ENCODE assay signal across 9 cellular contexts in genomic region chr10:51698473-51699063, GRCh38. TPM values are rescaled to one million over a fixed set of nuclear protein-coding genes. Genes with fewer than 3 reads are reported as not detected.
DNase-seq lines count a peak whose midpoint lies in the region; ATAC-seq, FAIRE-seq and TF ChIP-seq lines count a peak whose summit lies in the region.
"Had no signal": no experiment of that assay in that cellular context is flagged by ENCODE, and none has a peak within 500 bp of the region (broad histone marks: within the 10 kb centered on the region; RNA-seq: fewer than 3 reads in every experiment).

No MANE protein-coding gene starts in this region.

- TF ChIP-seq CTCF in breast epithelium (IDR thresholded peaks at IDR 0.05) = no peak
- TF ChIP-seq CTCF in lung (IDR thresholded peaks at IDR 0.05; ENCODE audit: control extremely low read depth, extremely low read depth) = no peak
- TF ChIP-seq CTCF in upper lobe of right lung (IDR thresholded peaks at IDR 0.05) = no peak

- H3K9me3 Mint-ChIP-seq in activated T-cell treated with anti-CD3 and anti-CD28 coated beads, Interleukin-2, amount 50 U/mL, for 72 hours = no peaks in the 10 kb centered on the region

- H3K9me3 ChIP-seq in breast epithelium = no peaks in the 10 kb centered on the region
- no peaks in the 10 kb centered on the region for H3K9me3 ChIP-seq in lung (ENCODE audit: control insufficient read depth in 2 of 2, insufficient read depth in 1 of 2, low read length in 1 of 2)
- H3K9me3 ChIP-seq in upper lobe of right lung = no peaks in the 10 kb centered on the region

- peak overlapping the region; percentile 96 to 97 for H3K27ac ChIP-seq in breast epithelium
- H3K27ac ChIP-seq in lung (ENCODE audit: low read depth in 1 of 2, low read length in 1 of 2) = peak overlapping the region in 1 of 2 donors; percentile 99
- peak overlapping the region; percentile 99 for H3K27ac ChIP-seq in upper lobe of right lung

- H3K4me3 ChIP-seq in breast epithelium (peak overlapping the region; percentile 87 to 90 (median 88)), lung (peak overlapping the region; percentile 91), upper lobe of right lung (peak overlapping the region; percentile 88)

- H3K4me1 Mint-ChIP-seq in activated T-cell treated with anti-CD3 and anti-CD28 coated beads, Interleukin-2, amount 50 U/mL, for 72 hours (ENCODE audit: low read depth) = peaks cover 52% of the 10 kb centered on the region

- peaks cover 11 to 25% of the 10 kb centered on the region in 2 donors for H3K36me3 Mint-ChIP-seq in activated T-cell treated with anti-CD3 and anti-CD28 coated beads, Interleukin-2, amount 50 U/mL, for 72 hours (ENCODE audit: insufficient read depth in 2 of 2)

- no peak for TF ChIP-seq POLR2A in breast epithelium (IDR thresholded peaks at IDR 0.05)
- TF ChIP-seq POLR2A in GM12891 (IDR thresholded peaks at IDR 0.05; ENCODE audit: low read depth, low read length) = no peak

- DNase-seq in activated T-cell treated with anti-CD3 and anti-CD28 coated beads, Interleukin-2, amount 50 U/mL, for 72 hours = no peak
- DNase-seq in activated T-cell treated with anti-CD3 and anti-CD28 coated beads for 4 hours (no peak), breast epithelium (ENCODE audit: low spot score in 2 of 2) (no peak), lung (ENCODE audit: low spot score) (no peak), upper lobe of right lung (no peak), GM12891 (ENCODE audit: insufficient read length, low spot score) (no peak)
- DNase-seq: NCI-H187 treated with DMSO at 0.1 percent for 48 hours had no signal

- WGBS in lung, 2 donors = 85 to 89% methylated on average over 8 of the region's 8 CpGs

- FAIRE-seq in GM12891 (lab: Jason Lieb, UNC) = no peak

- H3K36me3 ChIP-seq in breast epithelium (no peaks in the 10 kb centered on the region), lung (ENCODE audit: control insufficient read depth in 2 of 2, insufficient read depth in 2 of 2, low read length in 2 of 2) (no peaks in the 10 kb centered on the region), upper lobe of right lung (peaks cover 6% of the 10 kb centered on the region)

- no peaks in the 10 kb centered on the region for H3K27me3 Mint-ChIP-seq in activated T-cell treated with anti-CD3 and anti-CD28 coated beads, Interleukin-2, amount 50 U/mL, for 72 hours (ENCODE audit: low read depth)

- H3K27me3 ChIP-seq in breast epithelium (no peaks in the 10 kb centered on the region), lung (ENCODE audit: control insufficient read depth, insufficient read depth) (no peaks in the 10 kb centered on the region), upper lobe of right lung (no peaks in the 10 kb centered on the region)

- no peak for ATAC-seq in activated T-cell treated with anti-CD3 and anti-CD28 coated beads, Interleukin-2, amount 50 U/mL, for 72 hours (replicated peaks in 1 of 2)
- ATAC-seq in lung (ENCODE audit: insufficient read depth, low FRiP score) (no peak), upper lobe of right lung (no peak), HG02678 (IDR thresholded peaks at IDR 0.05; ENCODE audit: unreplicated experiment) (no peak), HG03378 (IDR thresholded peaks at IDR 0.05; ENCODE audit: unreplicated experiment) (no peak)

- peak overlapping the region; percentile 100 for H3K27ac Mint-ChIP-seq in activated T-cell treated with anti-CD3 and anti-CD28 coated beads, Interleukin-2, amount 50 U/mL, for 72 hours

- H3K4me1 ChIP-seq in breast epithelium (peaks cover 8 to 21% of the 10 kb centered on the region in 2 donors), lung (ENCODE audit: control insufficient read depth in 2 of 2, insufficient read depth in 2 of 2, low read length in 2 of 2) (peaks cover 13 to 20% of the 10 kb centered on the region in 2 donors), upper lobe of right lung (peaks cover 38% of the 10 kb centered on the region)

- peak overlapping the region; percentile 97 for H3K4me3 Mint-ChIP-seq in activated T-cell treated with anti-CD3 and anti-CD28 coated beads, Interleukin-2, amount 50 U/mL, for 72 hours

- intact Hi-C loops in breast epithelium (cut with DNase I; ENCODE audit: low total_unique reads) = no loop called here
- intact Hi-C loops in upper lobe of right lung (cut with DNase I) = no loop called here

TF ChIP-seq in GM12891, 5 proteins besides CTCF, POLR2A, EP300 and RAD21:
- TF ChIP-seq PAX5 (IDR thresholded peaks at IDR 0.05; ENCODE audit: insufficient read depth, low read length, severe bottlenecking) (no peak), POLR2AphosphoS5 (IDR thresholded peaks at IDR 0.05; ENCODE audit: low read depth, low read length) (no peak), POU2F2 (IDR thresholded peaks at IDR 0.05; ENCODE audit: low read depth, low read length) (no peak), TAF1 (IDR thresholded peaks at IDR 0.05; ENCODE audit: low read depth, low read length) (no peak), SPI1 (IDR thresholded peaks at IDR 0.05; ENCODE audit: low read depth, low read length) (no peak)

RNA-seq across cellular contexts. Expression of gene CSTF2T, which starts 0.8 kb away (rescaled TPM):
- 10 to 100 TPM; 35.8 to 39.0 TPM for total RNA-seq in activated T-cell treated with anti-CD3 and anti-CD28 coated beads, Interleukin-2, amount 50 U/mL, for 72 hours
- total RNA-seq in breast epithelium (10 to 100 TPM; 22.8 to 24.6 (median 23.2) TPM), lung (10 to 100 TPM; 19.4 to 25.3 TPM), upper lobe of right lung (15.3 TPM)
- 10 to 100 TPM in 1 of 2 donors, 1 to 10 TPM in 1; 6.2 to 13.4 TPM for polyA plus RNA-seq in lung
- polyA plus RNA-seq in GM12891 (2012; ENCODE audit: low read depth, missing spikeins) = 10.8 TPM
